ENCODE assay signal across 8 cellular contexts in the genomic region with DNA sequence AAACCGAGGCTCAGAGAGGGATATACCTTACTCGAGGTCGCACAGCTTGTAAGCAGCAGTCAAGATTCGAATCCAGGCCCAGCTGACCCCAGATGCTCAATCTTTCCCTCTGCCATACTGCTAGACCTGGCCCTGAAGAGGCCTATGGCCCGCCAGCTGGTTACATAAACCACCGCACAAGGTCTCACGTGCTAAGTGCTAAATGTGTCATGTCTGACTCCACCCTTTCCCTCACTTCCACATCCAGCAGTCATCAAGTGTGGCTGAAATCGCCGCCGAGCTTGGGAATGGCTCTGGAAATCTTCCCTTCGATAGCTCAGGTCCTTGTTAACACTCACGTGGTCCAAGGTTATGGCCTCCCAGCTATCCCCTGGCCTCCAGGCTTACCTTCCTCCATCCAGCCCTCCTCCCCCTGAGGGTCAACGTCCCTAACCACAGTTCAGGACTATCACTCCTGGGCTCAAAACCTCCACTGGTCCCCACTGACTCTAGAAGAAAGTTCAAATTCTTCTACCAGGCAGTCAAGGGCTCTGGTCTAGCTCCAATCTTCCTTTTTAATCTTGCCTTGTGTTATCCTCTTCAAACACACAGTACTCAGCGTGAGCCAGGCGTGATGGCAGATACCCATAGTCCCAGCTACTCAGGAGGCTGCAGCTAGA. TPM values are rescaled to one million over a fixed set of nuclear protein-coding genes. Genes with fewer than 3 reads are reported as not detected.
A peak's percentile ranks its signal among the peaks of the same experiment; 100 is the strongest.
DNase-seq lines count a peak whose midpoint lies in the region; ATAC-seq and TF ChIP-seq lines count a peak whose summit lies in the region.

No MANE protein-coding gene starts in this region.

- no peak for TF ChIP-seq CTCF in mucosa of descending colon (IDR thresholded peaks at IDR 0.05)
- TF ChIP-seq CTCF in vagina (IDR thresholded peaks at IDR 0.05): no peak

- no peaks in the 10 kb centered on the region for H3K9me3 ChIP-seq in mucosa of descending colon
- H3K9me3 ChIP-seq in vagina: no peaks in the 10 kb centered on the region

- peaks cover 10% of the 10 kb centered on the region for H3K4me1 ChIP-seq in mucosa of descending colon (ENCODE audit: low read depth)
- peaks cover 71% of the 10 kb centered on the region for H3K4me1 ChIP-seq in vagina

- no peak overlapping the region for H3K4me3 ChIP-seq in mucosa of descending colon
- peak overlapping the region in 1 of 2 donors; percentile 1 for H3K4me3 ChIP-seq in vagina

- H3K27ac ChIP-seq in vagina: peak overlapping the region; percentile 100

- peak overlapping the region; percentile 74 for H3K27ac Mint-ChIP-seq in activated naive CD4-positive, alpha-beta T cell treated with anti-CD3 and anti-CD28 coated beads, Interleukin-2, amount 50 U/mL, for 24 hours
- H3K27ac Mint-ChIP-seq in activated naive CD4-positive, alpha-beta T cell treated with anti-CD3 and anti-CD28 coated beads, Interleukin-2, amount 10 ng/mL, durations not matched to agents 7 days and 5 days: no peak overlapping the region

- H3K4me3 Mint-ChIP-seq in activated naive CD4-positive, alpha-beta T cell treated with anti-CD3 and anti-CD28 coated beads, Interleukin-2, amount 50 U/mL, for 24 hours: no peak overlapping the region
- no peak overlapping the region for H3K4me3 Mint-ChIP-seq in activated naive CD4-positive, alpha-beta T cell treated with anti-CD3 and anti-CD28 coated beads, Interleukin-2, amount 10 ng/mL, durations not matched to agents 7 days and 5 days

- CTCF ChIA-PET in activated naive CD4-positive, alpha-beta T cell treated with anti-CD3 and anti-CD28 coated beads, Interleukin-2, amount 10 ng/mL, durations not matched to agents 7 days and 5 days (lab: Charles Lee): interaction anchor here (0.9 to 2.8 kb wide), 4 partner anchors 40 to 618 kb away, joined by 3 to 10 read pairs (median 5); a partner anchor contains a TSS

- intact Hi-C loops in mucosa of descending colon (cut with DNase I, micrococcal nuclease) (no loop called here), vagina (cut with DNase I) (no loop called here)

- no peak for DNase-seq in activated naive CD4-positive, alpha-beta T cell treated with anti-CD3 and anti-CD28 coated beads, Interleukin-2, amount 10 ng/mL, durations not matched to agents 7 days and 5 days
- DNase-seq in dermis blood vessel endothelial cell: peak; percentile 55
- peak in 2 of 3 donors; percentile 38 to 55 for DNase-seq in mucosa of descending colon
- DNase-seq in vagina (ENCODE audit: extremely low spot score in 2 of 2): no peak
- DNase-seq in NCI-H1417 treated with DMSO at 0.1 percent for 48 hours (lab: John Stamatoyannopoulos, UW): no peak
- no peak for DNase-seq in NCI-H748 (lab: John Stamatoyannopoulos, UW; ENCODE audit: unreplicated experiment)

- no peaks in the 10 kb centered on the region for H3K36me3 ChIP-seq in mucosa of descending colon (ENCODE audit: low read depth)
- H3K36me3 ChIP-seq in vagina: no peaks in the 10 kb centered on the region

- peaks cover 62% of the 10 kb centered on the region for H3K4me1 Mint-ChIP-seq in activated naive CD4-positive, alpha-beta T cell treated with anti-CD3 and anti-CD28 coated beads, Interleukin-2, amount 50 U/mL, for 24 hours
- H3K4me1 Mint-ChIP-seq in activated naive CD4-positive, alpha-beta T cell treated with anti-CD3 and anti-CD28 coated beads, Interleukin-2, amount 10 ng/mL, durations not matched to agents 7 days and 5 days: peaks cover 56% of the 10 kb centered on the region

- H3K9me3 Mint-ChIP-seq in activated naive CD4-positive, alpha-beta T cell treated with anti-CD3 and anti-CD28 coated beads, Interleukin-2, amount 50 U/mL, for 24 hours: no peaks in the 10 kb centered on the region
- no peaks in the 10 kb centered on the region for H3K9me3 Mint-ChIP-seq in activated naive CD4-positive, alpha-beta T cell treated with anti-CD3 and anti-CD28 coated beads, Interleukin-2, amount 10 ng/mL, durations not matched to agents 7 days and 5 days

- ATAC-seq in mucosa of descending colon (no peak), HG02870 (IDR thresholded peaks at IDR 0.05; ENCODE audit: unreplicated experiment) (no peak)

- TF ChIP-seq POLR2A in vagina (IDR thresholded peaks at IDR 0.05): no peak

- no peaks in the 10 kb centered on the region for H3K27me3 Mint-ChIP-seq in activated naive CD4-positive, alpha-beta T cell treated with anti-CD3 and anti-CD28 coated beads, Interleukin-2, amount 50 U/mL, for 24 hours
- H3K27me3 Mint-ChIP-seq in activated naive CD4-positive, alpha-beta T cell treated with anti-CD3 and anti-CD28 coated beads, Interleukin-2, amount 10 ng/mL, durations not matched to agents 7 days and 5 days: no peaks in the 10 kb centered on the region

- no peaks in the 10 kb centered on the region for H3K27me3 ChIP-seq in vagina

- no peaks in the 10 kb centered on the region for H3K36me3 Mint-ChIP-seq in activated naive CD4-positive, alpha-beta T cell treated with anti-CD3 and anti-CD28 coated beads, Interleukin-2, amount 50 U/mL, for 24 hours
- peaks cover 18% of the 10 kb centered on the region for H3K36me3 Mint-ChIP-seq in activated naive CD4-positive, alpha-beta T cell treated with anti-CD3 and anti-CD28 coated beads, Interleukin-2, amount 10 ng/mL, durations not matched to agents 7 days and 5 days

RNA-seq across cellular contexts. Expression of a gene that starts 3.5 kb away (rescaled TPM):
- total RNA-seq in dermis blood vessel endothelial cell: 10.4 and 16.4 TPM in 2 replicates
- 10 to 100 TPM; 16.6 to 93.9 (median 18.5) TPM for total RNA-seq in mucosa of descending colon
- 38.1 TPM for total RNA-seq in vagina

RNA-seq across cellular contexts. Expression of a gene that starts 5.4 kb away (rescaled TPM):
- total RNA-seq in dermis blood vessel endothelial cell (not detected in 2 replicates), mucosa of descending colon (not detected), vagina (not detected)

RNA-seq across cellular contexts. Expression of a gene that starts 8.3 kb away (rescaled TPM):
- total RNA-seq in dermis blood vessel endothelial cell (81.2 and 139 TPM in 2 replicates), mucosa of descending colon (100 to 1,000 TPM; 101 to 124 (median 118) TPM), vagina (118 TPM)

RNA-seq across cellular contexts. Expression of a gene that starts 31.0 kb away (rescaled TPM):
- total RNA-seq in dermis blood vessel endothelial cell (4.6 and 5.8 TPM in 2 replicates), mucosa of descending colon (1 to 10 TPM; 6.0 to 8.3 (median 7.7) TPM), vagina (5.9 TPM)

RNA-seq across cellular contexts. Expression of a gene that starts 36.6 kb away (rescaled TPM):
- total RNA-seq in dermis blood vessel endothelial cell (0.28 and 0.51 TPM in 2 replicates), mucosa of descending colon (1 to 10 TPM; 1.4 to 3.0 (median 2.2) TPM), vagina (10.8 TPM)

Comparison
In these comparisons a context has a peak if more than half of its experiments do, and no peak if none do; other contexts are left out.
1. DNase-seq: peak in dermis blood vessel endothelial cell (single experiment) and mucosa of descending colon (2 of 3); none in activated naive CD4-positive, alpha-beta T cell treated with anti-CD3 and anti-CD28 coated beads, Interleukin-2, amount 10 ng/mL, durations not matched to agents 7 days and 5 days (single experiment), vagina (0 of 2), NCI-H1417 treated with DMSO at 0.1 percent for 48 hours (single experiment) and NCI-H748 (single experiment).